In the genomic region with DNA sequence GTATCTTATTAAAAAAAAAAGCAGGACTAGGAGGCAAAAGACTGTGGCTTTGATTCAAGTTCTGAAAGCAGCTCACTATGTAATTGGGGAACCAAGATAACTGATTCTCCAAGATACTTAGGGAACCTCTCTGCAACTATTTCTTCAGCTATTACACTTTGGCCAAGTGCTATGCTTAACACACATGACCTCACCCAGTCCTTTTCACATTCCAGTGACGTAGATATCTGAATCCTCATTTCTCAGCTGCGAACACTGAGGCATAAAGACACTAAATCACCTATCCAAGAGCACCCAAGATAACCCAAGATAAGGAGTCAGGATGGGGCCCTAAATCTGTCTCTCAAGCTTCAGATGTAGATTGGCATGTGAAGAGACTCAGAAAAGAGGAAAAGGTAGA, we compare ENCODE assay signal across 19 cellular contexts.
"Had no signal": no experiment of that assay in that cellular context is flagged by ENCODE, and none has a peak within 500 bp of the region (broad histone marks: within the 10 kb centered on the region; RNA-seq: fewer than 3 reads in every experiment).

No MANE protein-coding gene starts in this region.

- H3K36me3 ChIP-seq: adrenal gland, esophagus squamous epithelium, ovary, suprapubic skin had no signal

- H3K27me3 ChIP-seq: adrenal gland, esophagus squamous epithelium, foreskin keratinocyte, neural progenitor cell, ovary, suprapubic skin had no signal

- H3K27ac Mint-ChIP-seq: activated naive CD4-positive, alpha-beta T cell treated with anti-CD3 and anti-CD28 coated beads, Interleukin-2, amount 50 U/mL, for 72 hours; neural progenitor cell; stimulated activated naive CD8-positive, alpha-beta T cell treated with anti-CD3 and anti-CD28 coated beads, Interleukin-15, amount 100 ng/mL, for 72 hours had no signal

- DNase-seq: activated CD4-positive, alpha-beta T cell treated with anti-CD3 and anti-CD28 coated beads, Interleukin-2, amount 50 U/mL, for 48 hours; activated gamma-delta T cell treated with Interleukin-2 at 50 U/mL for 16 hours; adrenal gland; dermis blood vessel endothelial cell; effector memory CD4-positive, alpha-beta T cell; esophagus squamous epithelium; foreskin keratinocyte; kidney glomerular epithelial cell; ovary; psoas muscle; right cardiac atrium; small intestine; stimulated activated CD4-positive, alpha-beta T cell treated with anti-CD3 and anti-CD28 coated beads, Interleukin-15, amount 100 ng/mL, for 24 hours; stimulated activated CD4-positive, alpha-beta T cell treated with anti-CD3 and anti-CD28 coated beads, Interleukin-2, amount 100 ng/mL, for 48 hours; stimulated activated naive CD8-positive, alpha-beta T cell treated with anti-CD3 and anti-CD28 coated beads, Interleukin-15, amount 100 ng/mL, for 72 hours; trophoblast cell had no signal

- H3K36me3 Mint-ChIP-seq: activated naive CD4-positive, alpha-beta T cell treated with anti-CD3 and anti-CD28 coated beads, Interleukin-2, amount 50 U/mL, for 72 hours had no signal

- H3K9me3 ChIP-seq: adrenal gland, esophagus squamous epithelium, ovary, psoas muscle, suprapubic skin had no signal

- H3K4me1 ChIP-seq: psoas muscle had no signal

- H3K4me3 Mint-ChIP-seq: neural progenitor cell; stimulated activated naive CD8-positive, alpha-beta T cell treated with anti-CD3 and anti-CD28 coated beads, Interleukin-15, amount 100 ng/mL, for 72 hours had no signal

- H3K27ac ChIP-seq: foreskin keratinocyte, neural progenitor cell, ovary, psoas muscle, suprapubic skin had no signal

- H3K9me3 Mint-ChIP-seq: activated naive CD4-positive, alpha-beta T cell treated with anti-CD3 and anti-CD28 coated beads, Interleukin-2, amount 50 U/mL, for 72 hours; neural progenitor cell; stimulated activated naive CD8-positive, alpha-beta T cell treated with anti-CD3 and anti-CD28 coated beads, Interleukin-15, amount 100 ng/mL, for 72 hours had no signal

- H3K4me1 Mint-ChIP-seq: stimulated activated naive CD8-positive, alpha-beta T cell treated with anti-CD3 and anti-CD28 coated beads, Interleukin-15, amount 100 ng/mL, for 72 hours had no signal

- ATAC-seq: activated naive CD4-positive, alpha-beta T cell treated with anti-CD3 and anti-CD28 coated beads, Interleukin-2, amount 50 U/mL, for 72 hours; foreskin keratinocyte; right cardiac atrium; stimulated activated naive CD8-positive, alpha-beta T cell treated with anti-CD3 and anti-CD28 coated beads, Interleukin-15, amount 100 ng/mL, for 72 hours had no signal

- H3K4me3 ChIP-seq: adrenal gland, esophagus squamous epithelium, neural progenitor cell, ovary, psoas muscle, suprapubic skin had no signal
